3 cellular contexts compared by ENCODE assay signal in the genomic region with DNA sequence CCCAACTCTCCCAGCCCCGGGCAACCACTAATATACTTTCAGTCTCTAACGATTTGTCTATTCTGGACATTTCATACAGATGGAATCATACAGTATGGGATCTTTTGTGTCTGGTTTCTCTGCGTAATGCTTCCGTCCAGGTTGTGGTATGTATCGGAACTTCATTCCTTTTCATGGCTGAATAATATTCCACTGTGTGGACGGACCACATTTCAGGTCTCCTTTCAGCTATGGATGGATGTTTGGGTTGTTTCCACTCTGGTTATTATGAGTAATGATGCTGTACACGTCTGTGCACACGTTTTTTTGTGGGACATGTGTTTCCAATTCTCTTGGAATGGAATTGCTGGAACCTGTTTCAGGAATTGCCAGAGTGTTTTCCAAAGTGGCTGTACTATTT.
TF ChIP-seq lines count a peak whose summit lies in the region.

No MANE protein-coding gene starts in this region.

TF ChIP-seq in A549, 52 proteins besides CTCF, POLR2A, EP300 and RAD21:
- no peak for TF ChIP-seq HOXB5 (CRISPR knock-in tag; IDR thresholded peaks at IDR 0.05)
- no peak for TF ChIP-seq MAFK (IDR thresholded peaks at IDR 0.05; ENCODE audit: partially characterized antibody)
- peak; percentile 73 for TF ChIP-seq KDM1A (IDR thresholded peaks at IDR 0.05; ENCODE audit: low read depth)

TF ChIP-seq in H1, 55 proteins besides CTCF, POLR2A, EP300 and RAD21:
- TF ChIP-seq JUND (IDR thresholded peaks at IDR 0.05; ENCODE audit: low read length): no peak
- TF ChIP-seq RBBP5 (IDR thresholded peaks at IDR 0.05; ENCODE audit: borderline replicate concordance, low read depth, low read length): no peak
- TF ChIP-seq RNF2 (IDR thresholded peaks at IDR 0.05; ENCODE audit: borderline replicate concordance, low read depth, low read length, missing control alignments, poor library complexity, severe bottlenecking): no peak
- no peak for TF ChIP-seq SIN3A (conservative IDR thresholded peaks at IDR 0.05 in 1 of 2, IDR thresholded peaks at IDR 0.05 in 1 of 2; ENCODE audit: low read depth in 1 of 2, low read length in 2 of 2)
- TF ChIP-seq EZH2 (IDR thresholded peaks at IDR 0.05; ENCODE audit: low read depth, low read length, severe bottlenecking): no peak
- no peak for TF ChIP-seq TAF1 (IDR thresholded peaks at IDR 0.05; ENCODE audit: low read depth, low read length)
- TF ChIP-seq, protein P1, sequence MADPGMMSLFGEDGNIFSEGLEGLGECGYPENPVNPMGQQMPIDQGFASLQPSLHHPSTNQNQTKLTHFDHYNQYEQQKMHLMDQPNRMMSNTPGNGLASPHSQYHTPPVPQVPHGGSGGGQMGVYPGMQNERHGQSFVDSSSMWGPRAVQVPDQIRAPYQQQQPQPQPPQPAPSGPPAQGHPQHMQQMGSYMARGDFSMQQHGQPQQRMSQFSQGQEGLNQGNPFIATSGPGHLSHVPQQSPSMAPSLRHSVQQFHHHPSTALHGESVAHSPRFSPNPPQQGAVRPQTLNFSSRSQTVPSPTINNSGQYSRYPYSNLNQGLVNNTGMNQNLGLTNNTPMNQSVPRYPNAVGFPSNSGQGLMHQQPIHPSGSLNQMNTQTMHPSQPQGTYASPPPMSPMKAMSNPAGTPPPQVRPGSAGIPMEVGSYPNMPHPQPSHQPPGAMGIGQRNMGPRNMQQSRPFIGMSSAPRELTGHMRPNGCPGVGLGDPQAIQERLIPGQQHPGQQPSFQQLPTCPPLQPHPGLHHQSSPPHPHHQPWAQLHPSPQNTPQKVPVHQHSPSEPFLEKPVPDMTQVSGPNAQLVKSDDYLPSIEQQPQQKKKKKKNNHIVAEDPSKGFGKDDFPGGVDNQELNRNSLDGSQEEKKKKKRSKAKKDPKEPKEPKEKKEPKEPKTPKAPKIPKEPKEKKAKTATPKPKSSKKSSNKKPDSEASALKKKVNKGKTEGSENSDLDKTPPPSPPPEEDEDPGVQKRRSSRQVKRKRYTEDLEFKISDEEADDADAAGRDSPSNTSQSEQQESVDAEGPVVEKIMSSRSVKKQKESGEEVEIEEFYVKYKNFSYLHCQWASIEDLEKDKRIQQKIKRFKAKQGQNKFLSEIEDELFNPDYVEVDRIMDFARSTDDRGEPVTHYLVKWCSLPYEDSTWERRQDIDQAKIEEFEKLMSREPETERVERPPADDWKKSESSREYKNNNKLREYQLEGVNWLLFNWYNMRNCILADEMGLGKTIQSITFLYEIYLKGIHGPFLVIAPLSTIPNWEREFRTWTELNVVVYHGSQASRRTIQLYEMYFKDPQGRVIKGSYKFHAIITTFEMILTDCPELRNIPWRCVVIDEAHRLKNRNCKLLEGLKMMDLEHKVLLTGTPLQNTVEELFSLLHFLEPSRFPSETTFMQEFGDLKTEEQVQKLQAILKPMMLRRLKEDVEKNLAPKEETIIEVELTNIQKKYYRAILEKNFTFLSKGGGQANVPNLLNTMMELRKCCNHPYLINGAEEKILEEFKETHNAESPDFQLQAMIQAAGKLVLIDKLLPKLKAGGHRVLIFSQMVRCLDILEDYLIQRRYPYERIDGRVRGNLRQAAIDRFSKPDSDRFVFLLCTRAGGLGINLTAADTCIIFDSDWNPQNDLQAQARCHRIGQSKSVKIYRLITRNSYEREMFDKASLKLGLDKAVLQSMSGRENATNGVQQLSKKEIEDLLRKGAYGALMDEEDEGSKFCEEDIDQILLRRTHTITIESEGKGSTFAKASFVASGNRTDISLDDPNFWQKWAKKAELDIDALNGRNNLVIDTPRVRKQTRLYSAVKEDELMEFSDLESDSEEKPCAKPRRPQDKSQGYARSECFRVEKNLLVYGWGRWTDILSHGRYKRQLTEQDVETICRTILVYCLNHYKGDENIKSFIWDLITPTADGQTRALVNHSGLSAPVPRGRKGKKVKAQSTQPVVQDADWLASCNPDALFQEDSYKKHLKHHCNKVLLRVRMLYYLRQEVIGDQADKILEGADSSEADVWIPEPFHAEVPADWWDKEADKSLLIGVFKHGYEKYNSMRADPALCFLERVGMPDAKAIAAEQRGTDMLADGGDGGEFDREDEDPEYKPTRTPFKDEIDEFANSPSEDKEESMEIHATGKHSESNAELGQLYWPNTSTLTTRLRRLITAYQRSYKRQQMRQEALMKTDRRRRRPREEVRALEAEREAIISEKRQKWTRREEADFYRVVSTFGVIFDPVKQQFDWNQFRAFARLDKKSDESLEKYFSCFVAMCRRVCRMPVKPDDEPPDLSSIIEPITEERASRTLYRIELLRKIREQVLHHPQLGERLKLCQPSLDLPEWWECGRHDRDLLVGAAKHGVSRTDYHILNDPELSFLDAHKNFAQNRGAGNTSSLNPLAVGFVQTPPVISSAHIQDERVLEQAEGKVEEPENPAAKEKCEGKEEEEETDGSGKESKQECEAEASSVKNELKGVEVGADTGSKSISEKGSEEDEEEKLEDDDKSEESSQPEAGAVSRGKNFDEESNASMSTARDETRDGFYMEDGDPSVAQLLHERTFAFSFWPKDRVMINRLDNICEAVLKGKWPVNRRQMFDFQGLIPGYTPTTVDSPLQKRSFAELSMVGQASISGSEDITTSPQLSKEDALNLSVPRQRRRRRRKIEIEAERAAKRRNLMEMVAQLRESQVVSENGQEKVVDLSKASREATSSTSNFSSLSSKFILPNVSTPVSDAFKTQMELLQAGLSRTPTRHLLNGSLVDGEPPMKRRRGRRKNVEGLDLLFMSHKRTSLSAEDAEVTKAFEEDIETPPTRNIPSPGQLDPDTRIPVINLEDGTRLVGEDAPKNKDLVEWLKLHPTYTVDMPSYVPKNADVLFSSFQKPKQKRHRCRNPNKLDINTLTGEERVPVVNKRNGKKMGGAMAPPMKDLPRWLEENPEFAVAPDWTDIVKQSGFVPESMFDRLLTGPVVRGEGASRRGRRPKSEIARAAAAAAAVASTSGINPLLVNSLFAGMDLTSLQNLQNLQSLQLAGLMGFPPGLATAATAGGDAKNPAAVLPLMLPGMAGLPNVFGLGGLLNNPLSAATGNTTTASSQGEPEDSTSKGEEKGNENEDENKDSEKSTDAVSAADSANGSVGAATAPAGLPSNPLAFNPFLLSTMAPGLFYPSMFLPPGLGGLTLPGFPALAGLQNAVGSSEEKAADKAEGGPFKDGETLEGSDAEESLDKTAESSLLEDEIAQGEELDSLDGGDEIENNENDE (IDR thresholded peaks at IDR 0.05; ENCODE audit: insufficient replicate concordance, low read length): no peak
- TF ChIP-seq CHD1 (IDR thresholded peaks at IDR 0.05; ENCODE audit: low read depth, low read length): no peak
- no peak for TF ChIP-seq RXRA (IDR thresholded peaks at IDR 0.05; ENCODE audit: insufficient read depth, low read depth, low read length)
- TF ChIP-seq KDM4A (IDR thresholded peaks at IDR 0.05; ENCODE audit: low read depth, low read length, severe bottlenecking): no peak
- TF ChIP-seq SIX5 (IDR thresholded peaks at IDR 0.05; ENCODE audit: low read depth, low read length): no peak
- no peak; the same call in 1 of the 2 replicates for TF ChIP-seq KDM1A (IDR thresholded peaks at IDR 0.05; ENCODE audit: borderline replicate concordance, low read length)
- TF ChIP-seq KDM5A (IDR thresholded peaks at IDR 0.05; ENCODE audit: low read length): no peak
- no peak for TF ChIP-seq BCL11A (IDR thresholded peaks at IDR 0.05; ENCODE audit: low read depth in 2 of 2, low read length in 2 of 2)
- TF ChIP-seq JUN (IDR thresholded peaks at IDR 0.05; ENCODE audit: low read depth, low read length): no peak
- no peak for TF ChIP-seq YY1 (IDR thresholded peaks at IDR 0.05; ENCODE audit: low read depth, low read length)
- TF ChIP-seq TAF7 (optimal IDR thresholded peaks at IDR 0.05; ENCODE audit: borderline replicate concordance, low read depth, low read length): no peak
- no peak for TF ChIP-seq PHF8 (conservative IDR thresholded peaks at IDR 0.05; ENCODE audit: low read depth, low read length)
- TF ChIP-seq SP2 (IDR thresholded peaks at IDR 0.05; ENCODE audit: low read length): no peak

TF ChIP-seq in GM12891, 5 proteins besides CTCF, POLR2A, EP300 and RAD21:
- TF ChIP-seq SPI1 (IDR thresholded peaks at IDR 0.05; ENCODE audit: low read depth, low read length) (no peak), TAF1 (IDR thresholded peaks at IDR 0.05; ENCODE audit: low read depth, low read length) (no peak), POU2F2 (IDR thresholded peaks at IDR 0.05; ENCODE audit: low read depth, low read length) (no peak), POLR2AphosphoS5 (IDR thresholded peaks at IDR 0.05; ENCODE audit: low read depth, low read length) (no peak), PAX5 (IDR thresholded peaks at IDR 0.05; ENCODE audit: insufficient read depth, low read length, severe bottlenecking) (no peak)
